1 cellular context compared by ENCODE assay signal in the genomic region with DNA sequence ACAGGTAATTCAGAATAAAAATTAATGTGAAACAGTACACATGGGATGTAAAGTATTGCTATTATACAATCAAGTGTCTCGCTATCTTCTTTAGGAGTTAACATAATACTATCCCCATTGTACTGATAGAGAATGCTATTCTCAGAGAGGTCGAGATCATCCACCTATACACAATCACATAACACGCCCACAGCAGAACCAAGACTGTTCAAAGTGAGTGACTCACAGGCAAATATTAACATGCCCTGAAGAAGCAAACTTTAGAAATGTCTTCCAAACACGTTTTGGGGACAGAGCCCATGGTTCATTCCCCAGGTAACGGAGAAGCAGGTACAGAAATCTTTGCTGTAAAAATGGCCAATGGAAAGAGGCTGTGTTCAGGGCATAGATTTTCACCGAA.
TF ChIP-seq lines count a peak whose summit lies in the region.

No MANE protein-coding gene starts in this region.

TF ChIP-seq in HepG2, 621 proteins besides CTCF, POLR2A, EP300 and RAD21 (continued from another document):
- TF ChIP-seq, protein P1, sequence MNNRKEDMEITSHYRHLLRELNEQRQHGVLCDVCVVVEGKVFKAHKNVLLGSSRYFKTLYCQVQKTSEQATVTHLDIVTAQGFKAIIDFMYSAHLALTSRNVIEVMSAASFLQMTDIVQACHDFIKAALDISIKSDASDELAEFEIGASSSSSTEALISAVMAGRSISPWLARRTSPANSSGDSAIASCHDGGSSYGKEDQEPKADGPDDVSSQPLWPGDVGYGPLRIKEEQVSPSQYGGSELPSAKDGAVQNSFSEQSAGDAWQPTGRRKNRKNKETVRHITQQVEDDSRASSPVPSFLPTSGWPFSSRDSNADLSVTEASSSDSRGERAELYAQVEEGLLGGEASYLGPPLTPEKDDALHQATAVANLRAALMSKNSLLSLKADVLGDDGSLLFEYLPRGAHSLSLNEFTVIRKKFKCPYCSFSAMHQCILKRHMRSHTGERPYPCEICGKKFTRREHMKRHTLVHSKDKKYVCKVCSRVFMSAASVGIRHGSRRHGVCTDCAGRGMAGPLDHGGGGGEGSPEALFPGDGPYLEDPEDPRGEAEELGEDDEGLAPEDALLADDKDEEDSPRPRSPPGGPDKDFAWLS (CRISPR knock-in tag; IDR thresholded peaks at IDR 0.05; ENCODE audit: borderline replicate concordance), result no peak
- TF ChIP-seq, protein P2, sequence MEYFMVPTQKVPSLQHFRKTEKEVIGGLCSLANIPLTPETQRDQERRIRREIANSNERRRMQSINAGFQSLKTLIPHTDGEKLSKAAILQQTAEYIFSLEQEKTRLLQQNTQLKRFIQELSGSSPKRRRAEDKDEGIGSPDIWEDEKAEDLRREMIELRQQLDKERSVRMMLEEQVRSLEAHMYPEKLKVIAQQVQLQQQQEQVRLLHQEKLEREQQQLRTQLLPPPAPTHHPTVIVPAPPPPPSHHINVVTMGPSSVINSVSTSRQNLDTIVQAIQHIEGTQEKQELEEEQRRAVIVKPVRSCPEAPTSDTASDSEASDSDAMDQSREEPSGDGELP (IDR thresholded peaks at IDR 0.05; ENCODE audit: borderline replicate concordance, low read depth), result no peak
- TF ChIP-seq TOE1 (CRISPR knock-in tag; IDR thresholded peaks at IDR 0.05) (no peak), EED (CRISPR knock-in tag; IDR thresholded peaks at IDR 0.05) (no peak), SNRNP70 (IDR thresholded peaks at IDR 0.05; ENCODE audit: low read depth, low read length) (no peak), MTA1 (CRISPR knock-in tag; IDR thresholded peaks at IDR 0.05; ENCODE audit: borderline replicate concordance) (no peak)
- TF ChIP-seq, protein P3, sequence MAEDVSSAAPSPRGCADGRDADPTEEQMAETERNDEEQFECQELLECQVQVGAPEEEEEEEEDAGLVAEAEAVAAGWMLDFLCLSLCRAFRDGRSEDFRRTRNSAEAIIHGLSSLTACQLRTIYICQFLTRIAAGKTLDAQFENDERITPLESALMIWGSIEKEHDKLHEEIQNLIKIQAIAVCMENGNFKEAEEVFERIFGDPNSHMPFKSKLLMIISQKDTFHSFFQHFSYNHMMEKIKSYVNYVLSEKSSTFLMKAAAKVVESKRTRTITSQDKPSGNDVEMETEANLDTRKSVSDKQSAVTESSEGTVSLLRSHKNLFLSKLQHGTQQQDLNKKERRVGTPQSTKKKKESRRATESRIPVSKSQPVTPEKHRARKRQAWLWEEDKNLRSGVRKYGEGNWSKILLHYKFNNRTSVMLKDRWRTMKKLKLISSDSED (CRISPR knock-in tag; IDR thresholded peaks at IDR 0.05), result no peak
- TF ChIP-seq, protein P4, sequence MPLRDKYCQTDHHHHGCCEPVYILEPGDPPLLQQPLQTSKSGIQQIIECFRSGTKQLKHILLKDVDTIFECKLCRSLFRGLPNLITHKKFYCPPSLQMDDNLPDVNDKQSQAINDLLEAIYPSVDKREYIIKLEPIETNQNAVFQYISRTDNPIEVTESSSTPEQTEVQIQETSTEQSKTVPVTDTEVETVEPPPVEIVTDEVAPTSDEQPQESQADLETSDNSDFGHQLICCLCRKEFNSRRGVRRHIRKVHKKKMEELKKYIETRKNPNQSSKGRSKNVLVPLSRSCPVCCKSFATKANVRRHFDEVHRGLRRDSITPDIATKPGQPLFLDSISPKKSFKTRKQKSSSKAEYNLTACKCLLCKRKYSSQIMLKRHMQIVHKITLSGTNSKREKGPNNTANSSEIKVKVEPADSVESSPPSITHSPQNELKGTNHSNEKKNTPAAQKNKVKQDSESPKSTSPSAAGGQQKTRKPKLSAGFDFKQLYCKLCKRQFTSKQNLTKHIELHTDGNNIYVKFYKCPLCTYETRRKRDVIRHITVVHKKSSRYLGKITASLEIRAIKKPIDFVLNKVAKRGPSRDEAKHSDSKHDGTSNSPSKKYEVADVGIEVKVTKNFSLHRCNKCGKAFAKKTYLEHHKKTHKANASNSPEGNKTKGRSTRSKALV (CRISPR knock-in tag; IDR thresholded peaks at IDR 0.05), result no peak
